14 cellular contexts compared by ENCODE assay signal in genomic region chr11:103907136-103907535, GRCh38.
"Had no signal": no experiment of that assay in that cellular context is flagged by ENCODE, and none has a peak within 500 bp of the region (broad histone marks: within the 10 kb centered on the region; RNA-seq: fewer than 3 reads in every experiment).

No MANE protein-coding gene starts in this region.

- H3K27me3 ChIP-seq: hepatocyte, upper lobe of right lung had no signal

- H2AFZ ChIP-seq: hepatocyte had no signal

- H3K79me2 ChIP-seq: hepatocyte had no signal

- DNase-seq: activated CD4-positive, alpha-beta T cell treated with anti-CD3 and anti-CD28 coated beads for 1 hour; activated CD4-positive, alpha-beta T cell treated with anti-CD3 and anti-CD28 coated beads, Interleukin-2, amount 50 U/mL, for 4 hours; activated naive CD4-positive, alpha-beta T cell treated with anti-CD3 and anti-CD28 coated beads for 36 hours; activated naive CD8-positive, alpha-beta T cell treated with anti-CD3 and anti-CD28 coated beads, Interleukin-2, amount 50 U/mL, for 24 hours; activated T-cell treated with anti-CD3 and anti-CD28 coated beads for 4 hours; aorta; kidney; mesenchymal stem cell; naive thymus-derived CD8-positive, alpha-beta T cell; stimulated activated CD4-positive, alpha-beta T cell treated with anti-CD3 and anti-CD28 coated beads, Interleukin-4, amount 100 ng/mL, for 1 hour; stimulated activated naive CD4-positive, alpha-beta T cell treated with Interleukin-2 at 50 U/mL for 16 hours; T1000; upper lobe of right lung had no signal

- ATAC-seq: activated naive CD8-positive, alpha-beta T cell treated with anti-CD3 and anti-CD28 coated beads, Interleukin-2, amount 50 U/mL, for 24 hours; naive thymus-derived CD8-positive, alpha-beta T cell; upper lobe of right lung had no signal

- H3K9me3 ChIP-seq: upper lobe of right lung had no signal

- H3K4me3 ChIP-seq: hepatocyte, upper lobe of right lung had no signal

- H3K4me2 ChIP-seq: hepatocyte had no signal

- H3K36me3 ChIP-seq: upper lobe of right lung had no signal

- H3K27ac ChIP-seq: upper lobe of right lung had no signal
